In the genomic region with DNA sequence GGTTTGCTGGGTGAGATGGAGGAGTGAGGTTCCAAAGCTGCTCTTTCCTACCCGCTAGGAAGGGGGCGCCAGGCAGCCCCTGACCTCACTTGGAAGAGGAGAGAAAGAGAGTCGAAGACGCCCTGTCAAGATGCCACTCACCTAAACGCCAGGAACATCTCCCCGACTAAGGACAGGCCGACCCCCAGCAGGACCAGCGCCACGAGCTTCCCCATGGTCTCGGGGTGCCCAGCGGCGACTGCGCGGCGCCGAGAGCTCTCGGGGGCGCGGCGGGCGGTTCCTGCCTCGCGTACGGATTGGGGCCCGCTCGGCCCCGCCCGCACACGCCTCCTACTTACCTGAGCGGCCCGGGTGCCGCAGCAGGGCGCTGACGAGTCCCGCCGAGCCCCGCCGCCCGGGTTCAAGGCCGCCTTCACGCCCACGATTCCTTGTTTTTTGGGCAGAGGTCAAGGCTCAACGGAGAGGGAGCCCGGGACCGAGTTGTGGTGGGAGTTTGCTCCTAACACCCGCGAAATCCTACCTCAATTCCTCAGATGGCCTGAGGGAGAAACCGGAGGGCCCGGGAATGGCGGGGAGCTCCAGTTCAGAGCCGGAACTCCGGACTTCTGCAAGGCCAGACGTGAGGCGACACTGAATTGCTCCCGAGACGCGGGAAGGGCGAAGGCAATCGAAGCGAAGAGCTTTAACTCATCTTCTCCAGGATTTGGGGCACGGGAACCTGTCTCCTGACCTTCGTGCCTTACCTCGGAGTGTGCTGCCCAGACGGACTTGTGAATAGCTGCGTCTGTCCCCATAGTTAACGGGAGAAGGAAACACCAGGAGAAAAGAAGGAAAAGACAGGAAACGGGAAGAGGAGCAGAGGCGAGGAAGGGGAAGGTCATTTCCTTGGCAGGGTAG, we compare ENCODE assay signal across 8 cellular contexts. TPM values are rescaled to one million over a fixed set of nuclear protein-coding genes. Genes with fewer than 3 reads are reported as not detected.
A peak's percentile ranks its signal among the peaks of the same experiment; 100 is the strongest.
DNase-seq lines count a peak whose midpoint lies in the region; ATAC-seq and TF ChIP-seq lines count a peak whose summit lies in the region.

A gene (minus strand): TSS at position 240 of the 897 bp plus-strand sequence. CDS start 25 bp downstream, at position 215.

- no peak for TF ChIP-seq CTCF in AG10803 (conservative IDR thresholded peaks at IDR 0.05; ENCODE audit: low read length)

- peak; percentile 49 for ATAC-seq in GM21786 (IDR thresholded peaks at IDR 0.05; ENCODE audit: unreplicated experiment)
- peak; percentile 67 to 84 for ATAC-seq in left cardiac atrium
- ATAC-seq in GM18870 (IDR thresholded peaks at IDR 0.05; ENCODE audit: unreplicated experiment), result no peak

- peak within 1 kb of the TSS; percentile 32 for H3K4me3 ChIP-seq in AG10803 (ENCODE audit: low read length)

- intact Hi-C loops in left cardiac atrium (cut with DNase I), result no loop called here

- DNase-seq in AG10803 (ENCODE audit: low read depth) (no peak), left cardiac atrium (peak; percentile 25), SKM-1 (lab: John Stamatoyannopoulos, UW; ENCODE audit: unreplicated experiment) (no peak), A172 (ENCODE audit: low spot score) (no peak)
- DNase-seq in activated CD8-positive, alpha-beta memory T cell treated with anti-CD3 and anti-CD28 coated beads, Interleukin-2, amount 50 U/mL, for 48 hours, result peak; percentile 57
- DNase-seq in stimulated activated CD4-positive, alpha-beta T cell treated with anti-CD3 and anti-CD28 coated beads, Interleukin-12 subunit alpha, Interleukin-12 subunit beta, amount 100 ng/mL, for 48 hours (ENCODE audit: low read depth in 2 of 3, low spot score in 1 of 3), result peak in 2 of 3 donors; percentile 1 to 5

RNA-seq across cellular contexts. Expression of the gene that starts here (rescaled TPM):
- total RNA-seq in left cardiac atrium, result 1 to 10 TPM in 1 of 2 donors, under 1 TPM in 1; 0.99 to 1.6 TPM
- total RNA-seq in A172 (2014; rRNA removed; shearing (Covaris generic)), result not detected in 2 replicates

Comparison
In these comparisons a context has a peak if more than half of its experiments do, and no peak if none do; other contexts are left out.
1. DNase-seq: peak in activated CD8-positive, alpha-beta memory T cell treated with anti-CD3 and anti-CD28 coated beads, Interleukin-2, amount 50 U/mL, for 48 hours (single experiment), left cardiac atrium (single experiment) and stimulated activated CD4-positive, alpha-beta T cell treated with anti-CD3 and anti-CD28 coated beads, Interleukin-12 subunit alpha, Interleukin-12 subunit beta, amount 100 ng/mL, for 48 hours (2 of 3); none in AG10803 (single experiment), SKM-1 (single experiment) and A172 (single experiment).